ENCODE assay signal across 20 cellular contexts in the genomic region with DNA sequence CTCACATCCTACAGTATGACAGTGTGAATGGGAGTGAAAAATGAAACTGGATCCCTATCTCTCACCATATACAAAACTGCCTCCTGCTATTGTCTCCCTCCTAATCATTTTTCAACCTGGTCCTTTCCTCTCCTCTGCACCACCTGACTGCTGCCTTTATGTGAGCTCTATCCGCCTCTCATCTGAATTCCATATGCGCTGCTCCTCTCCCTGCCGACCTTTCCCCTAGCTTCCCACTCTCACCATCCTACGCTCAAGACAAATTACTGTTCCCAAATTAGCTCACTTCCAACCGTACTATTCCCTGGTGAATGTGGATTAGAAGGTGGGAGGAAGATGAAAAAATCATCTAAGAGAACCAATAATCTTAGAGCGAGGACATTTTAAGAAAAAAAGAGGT.
"Had no signal": no experiment of that assay in that cellular context is flagged by ENCODE, and none has a peak within 500 bp of the region (broad histone marks: within the 10 kb centered on the region; RNA-seq: fewer than 3 reads in every experiment).

No MANE protein-coding gene starts in this region.

- ATAC-seq: left colon; left lung; lower lobe of right lung; naive thymus-derived CD8-positive, alpha-beta T cell; right cardiac atrium; sciatic nerve; stimulated activated effector memory CD8-positive, alpha-beta T cell treated with anti-CD3 and anti-CD28 coated beads, Interleukin-12 subunit alpha, Interleukin-12 subunit beta, amount 100 ng/mL, for 72 hours; upper lobe of right lung had no signal

- DNase-seq: hippocampal formation; kidney; left colon; left lung; lower lobe of right lung; mammary epithelial cell; mesenchymal stem cell; naive thymus-derived CD8-positive, alpha-beta T cell; retina; right cardiac atrium; stimulated activated CD4-positive, alpha-beta T cell treated with anti-CD3 and anti-CD28 coated beads, Interleukin-12 subunit alpha, Interleukin-12 subunit beta, amount 100 ng/mL, for 4 hours; stimulated activated CD4-positive, alpha-beta T cell treated with anti-CD3 and anti-CD28 coated beads, Interleukin-15, amount 100 ng/mL, for 24 hours; stimulated activated CD4-positive, alpha-beta T cell treated with anti-CD3 and anti-CD28 coated beads, Interleukin-2, amount 100 ng/mL, for 24 hours; stimulated activated CD4-positive, alpha-beta T cell treated with anti-CD3 and anti-CD28 coated beads, Interleukin-4, amount 100 ng/mL, for 24 hours; stimulated activated naive CD4-positive, alpha-beta T cell; tibial artery; trophoblast cell; upper lobe of right lung had no signal
